In the genomic region with DNA sequence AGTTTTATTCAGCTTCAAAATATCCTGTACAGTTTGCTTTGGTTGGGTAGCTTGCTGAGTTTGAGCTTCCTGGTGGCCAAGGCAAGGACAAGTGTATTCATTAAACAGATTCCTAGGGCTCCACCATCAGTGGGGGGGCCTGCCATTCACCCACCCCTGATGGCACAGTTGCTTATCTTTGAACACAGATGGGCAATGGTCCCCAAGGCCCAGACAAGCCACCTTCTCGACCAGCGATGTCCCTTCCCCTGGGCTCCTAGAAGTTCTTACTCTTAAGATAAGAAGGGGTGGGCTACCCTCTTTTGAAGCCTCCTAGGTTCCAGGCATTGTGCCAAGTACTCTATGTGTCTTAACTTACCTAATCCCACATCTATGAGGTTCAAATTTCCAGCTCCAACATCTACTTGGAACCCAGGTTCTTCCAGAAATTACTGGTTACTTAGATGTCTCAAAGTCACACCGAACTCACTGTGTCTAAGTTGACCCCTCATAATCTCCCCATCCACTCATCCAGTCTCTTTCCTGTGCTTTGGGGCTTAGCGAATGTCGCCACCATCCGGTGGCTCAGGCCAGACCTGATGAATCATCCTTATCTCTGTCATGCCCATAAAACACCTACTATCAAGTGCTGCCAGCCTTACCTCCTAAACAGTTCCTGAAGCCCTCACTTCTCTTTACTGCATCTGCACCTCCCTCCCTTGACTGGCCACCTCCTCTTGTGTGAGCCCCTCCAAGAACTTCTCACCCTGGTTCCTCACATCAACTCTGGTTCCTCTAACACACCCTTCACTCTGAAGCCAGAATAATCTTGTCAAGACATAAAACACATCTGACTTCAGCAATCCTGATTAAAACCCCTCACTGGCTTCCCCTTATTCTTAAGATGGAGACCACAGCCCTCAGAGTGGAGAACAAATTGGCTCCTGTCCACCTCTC, we compare ENCODE assay signal across 14 cellular contexts. TPM values are rescaled to one million over a fixed set of nuclear protein-coding genes. Genes with fewer than 3 reads are reported as not detected.
A peak's percentile ranks its signal among the peaks of the same experiment; 100 is the strongest.
DNase-seq lines count a peak whose midpoint lies in the region; ATAC-seq and TF ChIP-seq lines count a peak whose summit lies in the region.
"Had no signal": no experiment of that assay in that cellular context is flagged by ENCODE, and none has a peak within 500 bp of the region (broad histone marks: within the 10 kb centered on the region; RNA-seq: fewer than 3 reads in every experiment).

No MANE protein-coding gene starts in this region.

- POLR2A ChIA-PET in PC-9 (lab: Charles Lee; ENCODE audit: unreplicated experiment), result no interaction called here

- no peaks in the 10 kb centered on the region for H4K20me1 ChIP-seq in PC-9 (ENCODE audit: insufficient read depth)

- H2AFZ ChIP-seq in PC-9, result no peak overlapping the region

- H3K27me3 ChIP-seq in PC-9 (ENCODE audit: insufficient read depth, low read depth) (peaks cover 43% of the 10 kb centered on the region), upper lobe of left lung (no peaks in the 10 kb centered on the region)

- no peak for TF ChIP-seq EP300 in upper lobe of left lung (IDR thresholded peaks at IDR 0.05)

- H3K9me3 ChIP-seq in PC-9 (ENCODE audit: insufficient read depth, low read depth), result no peaks in the 10 kb centered on the region
- H3K9me3 ChIP-seq in upper lobe of left lung, result no peaks in the 10 kb centered on the region
- H3K9me3 ChIP-seq: thoracic aorta had no signal

- H3K9me2 ChIP-seq in PC-9 (ENCODE audit: insufficient read depth), result no peaks in the 10 kb centered on the region

- TF ChIP-seq CTCF in 22Rv1 (IDR thresholded peaks at IDR 0.05) (peak; percentile 49), GM12873 (IDR thresholded peaks at IDR 0.05; ENCODE audit: insufficient read depth, low read depth, low read length, missing control alignments) (peak; percentile 51), PC-9 (conservative IDR thresholded peaks at IDR 0.05) (peak; percentile 48; the same call in 1 of the 2 replicates), upper lobe of left lung (IDR thresholded peaks at IDR 0.05) (no peak)

- DNase-seq in PC-9 (no peak), iPS-NIHi11 (ENCODE audit: low spot score) (peak; percentile 53), kidney glomerular epithelial cell (lab: John Stamatoyannopoulos, UW) (no peak), COLO668 (lab: John Stamatoyannopoulos, UW; ENCODE audit: unreplicated experiment) (no peak), upper lobe of left lung (no peak), middle frontal gyrus (ENCODE audit: extremely low spot score, low spot score) (no peak)
- DNase-seq: CD8-positive, alpha-beta memory T cell; central memory CD4-positive, alpha-beta T cell; foreskin melanocyte had no signal

- H3K4me1 ChIP-seq in PC-9 (replicated peaks; ENCODE audit: insufficient read depth) (no peaks in the 10 kb centered on the region), upper lobe of left lung (no peaks in the 10 kb centered on the region)

- BruUV-seq in PC-9 (replicated peaks; lab: Mats Ljungman, UMichigan), result no TSS peak

- H3K36me3 ChIP-seq in PC-9 (ENCODE audit: low read depth), result no peaks in the 10 kb centered on the region
- H3K36me3 ChIP-seq in upper lobe of left lung, result no peaks in the 10 kb centered on the region
- H3K36me3 ChIP-seq: thoracic aorta had no signal

- intact Hi-C loops in PC-9 (cut with micrococcal nuclease; ENCODE audit: unreplicated experiment), result no loop called here

- H3K4me3 ChIP-seq in PC-9 (no peak overlapping the region), upper lobe of left lung (no peak overlapping the region)
- H3K4me3 ChIP-seq: thoracic aorta had no signal

- H3F3A ChIP-seq in PC-9 (ENCODE audit: insufficient read depth, low read depth), result no peaks in the 10 kb centered on the region

- no peak for ATAC-seq in upper lobe of left lung (ENCODE audit: low FRiP score in 2 of 2)
- ATAC-seq: Right ventricle myocardium inferior had no signal

- H3K27ac ChIP-seq in 22Rv1 (no peak overlapping the region), PC-9 (no peak overlapping the region), upper lobe of left lung (no peak overlapping the region)
- H3K27ac ChIP-seq: KMS-11, thoracic aorta had no signal

- 47 to 50% methylated on average over 6 of the region's 6 CpGs for WGBS in upper lobe of left lung, 2 donors

- H3K79me2 ChIP-seq in PC-9 (ENCODE audit: low read depth), result no peaks in the 10 kb centered on the region

- CTCF ChIA-PET in PC-9 (lab: Charles Lee), result no interaction called here

- H3K4me2 ChIP-seq in PC-9, result no peak overlapping the region
- H3K4me2 ChIP-seq: KMS-11 had no signal

- TF ChIP-seq POLR2A in upper lobe of left lung (IDR thresholded peaks at IDR 0.05), result no peak

RNA-seq across cellular contexts. Expression of gene KLHDC7A, which starts 50.1 kb away (rescaled TPM):
- total RNA-seq in PC-9 (2021), result 0.20 TPM in 1 of 2 replicates, not detected in the other
- total RNA-seq in upper lobe of left lung, result 1 to 10 TPM in 5 of 6 donors, under 1 TPM in 1; under 0.01 to 5.6 (median 1.8) TPM
- total RNA-seq: CD8-positive, alpha-beta memory T cell; Right ventricle myocardium inferior; thoracic aorta had no signal

Comparison
In these comparisons a context has a peak if more than half of its experiments do, and no peak if none do; other contexts are left out.
1. CTCF ChIP-seq: peak in 22Rv1 (single experiment), GM12873 (single experiment) and PC-9 (single experiment); none in upper lobe of left lung (0 of 6).